Comparison of ENCODE assay signal across 10 cellular contexts in genomic region chr6:116447496-116448011, GRCh38. TPM values are rescaled to one million over a fixed set of nuclear protein-coding genes. Genes with fewer than 3 reads are reported as not detected.
DNase-seq lines count a peak whose midpoint lies in the region; ATAC-seq and TF ChIP-seq lines count a peak whose summit lies in the region.
"Had no signal": no experiment of that assay in that cellular context is flagged by ENCODE, and none has a peak within 500 bp of the region (broad histone marks: within the 10 kb centered on the region; RNA-seq: fewer than 3 reads in every experiment).

No MANE protein-coding gene starts in this region.

- no peak overlapping the region for H3K27ac ChIP-seq in lung (ENCODE audit: low read depth in 1 of 2, low read length in 1 of 2)

- H3K4me1 ChIP-seq in lung (ENCODE audit: control insufficient read depth in 2 of 2, insufficient read depth in 2 of 2, low read length in 2 of 2) = no peaks in the 10 kb centered on the region

- DNase-seq in AG10803 (ENCODE audit: low read depth) (peak; percentile 99), KBM-7 (peak; percentile 55), amniotic stem cell (lab: John Stamatoyannopoulos, UW) (peak; percentile 51), lung (ENCODE audit: low spot score) (no peak), DMS 273 (lab: John Stamatoyannopoulos, UW; ENCODE audit: unreplicated experiment) (no peak), D341Med (ENCODE audit: low spot score) (no peak), NCI-H1417 (lab: John Stamatoyannopoulos, UW) (no peak)
- DNase-seq: activated T-cell treated with anti-CD3 and anti-CD28 coated beads, Interleukin-2, amount 50 U/mL, for 48 hours; NCI-H510A treated with DMSO at 0.1 percent for 48 hours had no signal

- H3K27me3 ChIP-seq in lung (ENCODE audit: control insufficient read depth, insufficient read depth) = no peaks in the 10 kb centered on the region

- WGBS in lung, 2 donors = 7 to 12% methylated on average over 2 of the region's 2 CpGs

- H3K36me3 ChIP-seq in lung (ENCODE audit: control insufficient read depth in 2 of 2, insufficient read depth in 2 of 2, low read length in 2 of 2) = no peaks in the 10 kb centered on the region

- peak; percentile 11; the same call in 1 of the 2 replicates for TF ChIP-seq CTCF in AG10803 (conservative IDR thresholded peaks at IDR 0.05; ENCODE audit: low read length)
- no peak for TF ChIP-seq CTCF in lung (IDR thresholded peaks at IDR 0.05; ENCODE audit: control extremely low read depth, extremely low read depth)

- H3K4me3 ChIP-seq in AG10803 (ENCODE audit: low read length) (no peak overlapping the region), lung (no peak overlapping the region)

- H3K9me3 ChIP-seq in lung (ENCODE audit: control insufficient read depth in 2 of 2, insufficient read depth in 1 of 2, low read length in 1 of 2) = no peaks in the 10 kb centered on the region

- peak; percentile 65 for ATAC-seq in lung (ENCODE audit: insufficient read depth, low FRiP score)
- ATAC-seq in HG03442 (IDR thresholded peaks at IDR 0.05; ENCODE audit: unreplicated experiment) = no peak

- in situ Hi-C loops in KBM-7 (cut with MboI; ENCODE audit: low pct_unique_long_range_greater_than_20kb, low sequenced_read_pairs) = no loop called here

RNA-seq across cellular contexts. Expression of gene CALHM6, which starts 13.6 kb away (rescaled TPM):
- 1 to 10 TPM; 2.1 to 6.0 TPM for total RNA-seq in lung
- 10 to 100 TPM in 1 of 2 donors, 1 to 10 TPM in 1; 9.2 to 20.8 TPM for polyA plus RNA-seq in lung

Comparison
In these comparisons a context has a peak if more than half of its experiments do, and no peak if none do; other contexts are left out.
1. DNase-seq: peak in AG10803 (single experiment), KBM-7 (single experiment) and amniotic stem cell (single experiment); none in lung (single experiment), DMS 273 (single experiment), D341Med (single experiment) and NCI-H1417 (0 of 3).